Comparison of ENCODE assay signal across 8 cellular contexts in the genomic region with DNA sequence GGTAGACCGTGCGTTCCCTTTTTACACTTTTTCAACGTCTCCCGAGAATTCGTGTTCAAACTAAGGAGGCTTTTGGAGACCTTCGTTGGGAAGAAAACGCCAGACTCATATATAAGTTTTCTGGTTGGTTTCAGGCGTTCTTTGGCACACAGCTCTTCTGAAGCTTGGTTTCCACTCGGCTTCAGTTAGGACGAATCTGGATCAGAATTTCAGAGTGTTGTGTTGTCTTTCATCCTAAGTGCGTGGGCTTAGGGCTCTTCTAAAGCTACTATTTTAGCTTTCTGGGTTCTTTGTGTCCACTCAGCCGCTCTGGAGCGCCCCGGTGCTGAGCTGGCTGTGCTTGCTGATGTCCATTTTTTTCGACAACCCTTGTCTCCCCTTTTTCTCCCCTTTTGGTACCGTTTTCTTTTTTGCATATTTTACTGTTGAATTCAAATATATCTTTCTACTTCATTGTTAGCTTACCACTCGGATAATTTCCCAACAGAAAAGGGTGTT. TPM values are rescaled to one million over a fixed set of nuclear protein-coding genes. Genes with fewer than 3 reads are reported as not detected.
A peak's percentile ranks its signal among the peaks of the same experiment; 100 is the strongest.
DNase-seq lines count a peak whose midpoint lies in the region; ATAC-seq and TF ChIP-seq lines count a peak whose summit lies in the region.

No MANE protein-coding gene starts in this region.

- in situ Hi-C loops in astrocyte of the cerebellum (cut with HindIII; ENCODE audit: low sequenced_read_pairs): no loop called here

- no peaks in the 10 kb centered on the region for H3K9me3 Mint-ChIP-seq in activated naive CD4-positive, alpha-beta T cell treated with anti-CD3 and anti-CD28 coated beads, Interleukin-2, amount 50 U/mL, for 24 hours

- H3K4me1 Mint-ChIP-seq in activated naive CD4-positive, alpha-beta T cell treated with anti-CD3 and anti-CD28 coated beads, Interleukin-2, amount 50 U/mL, for 24 hours: peaks cover 51% of the 10 kb centered on the region

- peaks cover 33 to 43% of the 10 kb centered on the region in 2 donors for H3K4me1 ChIP-seq in thoracic aorta (ENCODE audit: control insufficient read depth in 1 of 2, low read depth in 2 of 2)

- H3K36me3 ChIP-seq in thoracic aorta: peaks cover 18% of the 10 kb centered on the region

- no peaks in the 10 kb centered on the region for H3K9me3 ChIP-seq in thoracic aorta

- ATAC-seq in thoracic aorta (ENCODE audit: insufficient number of reproducible peaks, low FRiP score, low read depth) (no peak), HG03565 (IDR thresholded peaks at IDR 0.05; ENCODE audit: unreplicated experiment) (no peak), GM18502 (IDR thresholded peaks at IDR 0.05; ENCODE audit: poor library complexity, unreplicated experiment) (no peak), GM21515 (IDR thresholded peaks at IDR 0.05; ENCODE audit: unreplicated experiment) (no peak)

- H3K27ac ChIP-seq in layer of hippocampus (ENCODE audit: low read depth, low read length) (peak overlapping the region; percentile 100), thoracic aorta (peak overlapping the region; percentile 93 to 98)

- DNase-seq in activated naive CD4-positive, alpha-beta T cell treated with anti-CD3 and anti-CD28 coated beads, Interleukin-2, amount 50 U/mL, for 16 hours: no peak
- DNase-seq in astrocyte of the cerebellum (ENCODE audit: low read depth): no peak
- DNase-seq in thoracic aorta (ENCODE audit: low spot score): no peak

- H3K27me3 Mint-ChIP-seq in activated naive CD4-positive, alpha-beta T cell treated with anti-CD3 and anti-CD28 coated beads, Interleukin-2, amount 50 U/mL, for 24 hours: no peaks in the 10 kb centered on the region

- TF ChIP-seq CTCF in astrocyte of the cerebellum (IDR thresholded peaks at IDR 0.05; ENCODE audit: low read depth, low read length, missing control alignments): no peak
- no peak for TF ChIP-seq CTCF in thoracic aorta (IDR thresholded peaks at IDR 0.05)

- peak overlapping the region; percentile 97 for H3K27ac Mint-ChIP-seq in activated naive CD4-positive, alpha-beta T cell treated with anti-CD3 and anti-CD28 coated beads, Interleukin-2, amount 50 U/mL, for 24 hours

- no peaks in the 10 kb centered on the region for H3K27me3 ChIP-seq in layer of hippocampus (ENCODE audit: control insufficient read depth, insufficient read depth, low read length)
- H3K27me3 ChIP-seq in thoracic aorta (replicated peaks; ENCODE audit: insufficient read depth): no peaks in the 10 kb centered on the region

- H3K4me3 ChIP-seq in astrocyte of the cerebellum (ENCODE audit: low read depth, low read length) (peak overlapping the region; percentile 93), thoracic aorta (peak overlapping the region; percentile 82)

- H3K36me3 Mint-ChIP-seq in activated naive CD4-positive, alpha-beta T cell treated with anti-CD3 and anti-CD28 coated beads, Interleukin-2, amount 50 U/mL, for 24 hours: peaks cover 18% of the 10 kb centered on the region

- peak overlapping the region; percentile 99 for H3K4me3 Mint-ChIP-seq in activated naive CD4-positive, alpha-beta T cell treated with anti-CD3 and anti-CD28 coated beads, Interleukin-2, amount 50 U/mL, for 24 hours

RNA-seq across cellular contexts. Expression of gene SRRM2, which starts 1.1 kb away (rescaled TPM):
- total RNA-seq in thoracic aorta: 100 to 1,000 TPM; 476 to 541 TPM

RNA-seq across cellular contexts. Expression of gene ELOB, which starts 23.5 kb away (rescaled TPM):
- 100 to 1,000 TPM; 269 to 518 TPM for total RNA-seq in thoracic aorta

RNA-seq across cellular contexts. Expression of gene PRSS27, which starts 33.5 kb away (rescaled TPM):
- 1 to 10 TPM; 4.4 to 8.7 TPM for total RNA-seq in thoracic aorta

RNA-seq across cellular contexts. Expression of gene PRSS33, which starts 33.8 kb away (rescaled TPM):
- not detected for total RNA-seq in thoracic aorta

RNA-seq across cellular contexts. Expression of gene PRSS41, which starts 44.7 kb away (rescaled TPM):
- not detected for total RNA-seq in thoracic aorta
